ENCODE assay signal across 20 cellular contexts in genomic region chr10:1747590-1748157, GRCh38. TPM values are rescaled to one million over a fixed set of nuclear protein-coding genes. Genes with fewer than 3 reads are reported as not detected.
DNase-seq lines count a peak whose midpoint lies in the region; ATAC-seq and TF ChIP-seq lines count a peak whose summit lies in the region.
"Had no signal": no experiment of that assay in that cellular context is flagged by ENCODE, and none has a peak within 500 bp of the region (broad histone marks: within the 10 kb centered on the region; RNA-seq: fewer than 3 reads in every experiment).

No MANE protein-coding gene starts in this region.

- H3K36me3 Mint-ChIP-seq in chondrocyte (ENCODE audit: low read depth): peaks cover 15% of the 10 kb centered on the region
- H3K36me3 Mint-ChIP-seq: CD14-positive monocyte had no signal

- H3K27me3 ChIP-seq in GM06990 (replicated peaks; ENCODE audit: control insufficient read depth, insufficient read depth, low read length): peaks cover 2% of the 10 kb centered on the region; the same call in 1 of the 2 replicates
- H3K27me3 ChIP-seq: BLaER1 treated with 17β-estradiol and CSF1 and Interleukin-3, amounts not matched to agents 10 nM and 100 nM had no signal

- no peak overlapping the region for H3K4me3 ChIP-seq in GM06990 (replicated peaks; ENCODE audit: low read depth, low read length)
- H3K4me3 ChIP-seq: BLaER1 treated with 17β-estradiol and CSF1 and Interleukin-3, amounts not matched to agents 10 nM and 100 nM; GM23248 had no signal

- no peak overlapping the region for H3K4me3 Mint-ChIP-seq in chondrocyte (ENCODE audit: unreplicated experiment)
- H3K4me3 Mint-ChIP-seq: B cell; CD14-positive monocyte; CD4-positive, alpha-beta T cell; CD8-positive, alpha-beta memory T cell had no signal

- ATAC-seq in HG02852 (IDR thresholded peaks at IDR 0.05; ENCODE audit: unreplicated experiment) (peak; percentile 51), HG02840 (IDR thresholded peaks at IDR 0.05; ENCODE audit: low FRiP score, unreplicated experiment) (no peak)

- DNase-seq in GM06990 (ENCODE audit: extremely low read depth, insufficient read length): peak; percentile 41
- no peak for DNase-seq in chondrocyte (ENCODE audit: low spot score)
- DNase-seq in GF-D8 (lab: John Stamatoyannopoulos, UW): no peak
- no peak for DNase-seq in Ammon's horn (ENCODE audit: low spot score)
- DNase-seq: 8988T; CD4-positive, alpha-beta T cell; CD8-positive, alpha-beta memory T cell; DMS 273 treated with DMSO at 0.1 percent for 48 hours; DMS79; EL; GDM1; GM23248; H7; HCEC 1CT had no signal

- H3K4me1 Mint-ChIP-seq in chondrocyte (ENCODE audit: low read depth): no peaks in the 10 kb centered on the region
- H3K4me1 Mint-ChIP-seq: B cell; CD14-positive monocyte; CD8-positive, alpha-beta memory T cell had no signal

- peak overlapping the region; percentile 22 for H3K27ac Mint-ChIP-seq in chondrocyte (ENCODE audit: unreplicated experiment)
- H3K27ac Mint-ChIP-seq: B cell; CD14-positive monocyte; CD4-positive, alpha-beta T cell; CD8-positive, alpha-beta memory T cell had no signal

- H3K27me3 Mint-ChIP-seq in chondrocyte (ENCODE audit: low read depth): peaks cover 27% of the 10 kb centered on the region

- peaks cover 25% of the 10 kb centered on the region for H3K9me3 Mint-ChIP-seq in chondrocyte (ENCODE audit: low read depth)

- TF ChIP-seq CTCF in GM06990 (IDR thresholded peaks at IDR 0.05; ENCODE audit: insufficient read depth, low read length, poor library complexity, severe bottlenecking): no peak
- TF ChIP-seq CTCF in chondrocyte (IDR thresholded peaks at IDR 0.05): no peak

- no peaks in the 10 kb centered on the region for H3K36me3 ChIP-seq in GM06990 (ENCODE audit: control insufficient read depth, insufficient read depth, low read length)

RNA-seq across cellular contexts. Expression of gene ADARB2, which starts 10.3 kb away (rescaled TPM):
- total RNA-seq in chondrocyte: 3.3 to 6.6 TPM (median 3.9 TPM) in 3 replicates
- total RNA-seq: A673; CD8-positive, alpha-beta memory T cell; GM23248 had no signal
